In the genomic region with DNA sequence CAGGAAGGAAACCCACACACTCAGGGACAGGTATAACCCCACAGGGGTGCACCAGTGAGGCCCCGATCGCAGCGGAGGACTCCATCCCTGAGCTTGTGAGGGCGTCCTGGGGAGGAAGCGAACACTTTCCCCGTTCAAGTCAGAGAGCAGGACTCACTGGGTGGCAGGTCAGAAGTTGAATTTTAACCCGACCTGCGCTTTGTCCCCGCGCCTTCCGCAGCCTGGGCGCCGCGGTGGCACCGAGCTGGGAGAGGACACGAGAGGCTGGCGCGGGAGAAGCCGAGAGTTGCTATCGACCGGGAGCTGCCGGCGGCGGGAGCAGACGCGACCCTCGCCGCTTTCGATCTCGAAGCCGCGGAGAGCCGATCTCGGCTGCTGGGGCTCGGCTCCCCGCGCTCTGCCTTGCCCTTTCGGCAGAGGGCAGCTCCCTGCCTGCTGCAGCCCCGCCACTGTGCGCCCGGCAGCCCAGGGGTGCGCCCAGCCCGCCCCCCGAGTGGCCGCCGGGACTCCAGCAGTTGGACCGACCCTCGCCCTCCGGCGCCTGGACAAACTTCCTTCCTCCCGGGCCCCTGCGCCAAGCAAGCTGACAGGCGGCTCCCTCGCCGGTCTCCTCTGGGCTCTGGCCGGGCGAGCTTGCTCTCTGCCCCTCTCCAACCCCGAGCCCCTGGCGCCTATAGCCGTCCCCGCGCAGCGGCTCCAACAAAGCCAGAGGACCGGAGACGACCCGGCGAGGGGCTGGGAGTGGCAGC, we compare ENCODE assay signal across 9 cellular contexts. TPM values are rescaled to one million over a fixed set of nuclear protein-coding genes. Genes with fewer than 3 reads are reported as not detected.
A peak's percentile ranks its signal among the peaks of the same experiment; 100 is the strongest.
DNase-seq lines count a peak whose midpoint lies in the region; TF ChIP-seq lines count a peak whose summit lies in the region.
"Had no signal": no experiment of that assay in that cellular context is flagged by ENCODE, and none has a peak within 500 bp of the region (broad histone marks: within the 10 kb centered on the region; RNA-seq: fewer than 3 reads in every experiment).

No MANE protein-coding gene starts in this region.

- peaks cover 37% of the 10 kb centered on the region for H3K27me3 Mint-ChIP-seq in activated T-cell treated with anti-CD3 and anti-CD28 coated beads, Interleukin-2, amount 50 U/mL, for 24 hours

- CTCF ChIA-PET in HEK293T (lab: Yijun Ruan, JAX), result no interaction called here

- H3K4me3 Mint-ChIP-seq in activated T-cell treated with anti-CD3 and anti-CD28 coated beads, Interleukin-2, amount 50 U/mL, for 24 hours, result peak overlapping the region; percentile 8

- H3K9ac ChIP-seq in skeletal muscle tissue (ENCODE audit: low read depth in 1 of 3, low read length in 3 of 3), result peak overlapping the region; percentile 69 to 79 (median 73)

- H3K27ac Mint-ChIP-seq in activated T-cell treated with anti-CD3 and anti-CD28 coated beads, Interleukin-2, amount 50 U/mL, for 24 hours, result no peak overlapping the region
- H3K27ac Mint-ChIP-seq: naive thymus-derived CD8-positive, alpha-beta T cell had no signal

- POLR2A ChIA-PET in HEK293T (lab: Yijun Ruan, JAX), result interaction anchor here (1.8 kb wide), 1 partner anchor 158 kb away, joined by 5 read pairs; no protein-coding TSS in a partner anchor

- H3K27ac ChIP-seq in breast epithelium (peak overlapping the region; percentile 53 to 73), skeletal muscle tissue (ENCODE audit: low read depth, low read length) (peak overlapping the region; percentile 59)

- peaks cover 3% of the 10 kb centered on the region for H3K4me1 Mint-ChIP-seq in activated T-cell treated with anti-CD3 and anti-CD28 coated beads, Interleukin-2, amount 50 U/mL, for 24 hours (ENCODE audit: low read depth)
- H3K4me1 Mint-ChIP-seq: naive thymus-derived CD8-positive, alpha-beta T cell had no signal

- no peaks in the 10 kb centered on the region for H3K4me1 ChIP-seq in breast epithelium
- H3K4me1 ChIP-seq in skeletal muscle tissue (ENCODE audit: control insufficient read depth in 3 of 3, insufficient read depth in 3 of 3, low read length in 3 of 3), result peaks cover 2 to 8% (median 6%) of the 10 kb centered on the region in 3 donors

- no peaks in the 10 kb centered on the region for H3K36me3 ChIP-seq in breast epithelium
- H3K36me3 ChIP-seq in skeletal muscle tissue (ENCODE audit: control insufficient read depth in 3 of 3, insufficient read depth in 3 of 3, low read length in 3 of 3), result no peaks in the 10 kb centered on the region

- no peaks in the 10 kb centered on the region for H3K9me3 ChIP-seq in breast epithelium
- no peaks in the 10 kb centered on the region for H3K9me3 ChIP-seq in skeletal muscle tissue (ENCODE audit: control insufficient read depth in 3 of 3, low read length in 3 of 3)

- no peaks in the 10 kb centered on the region for H3K36me3 Mint-ChIP-seq in activated T-cell treated with anti-CD3 and anti-CD28 coated beads, Interleukin-2, amount 50 U/mL, for 24 hours (ENCODE audit: low read depth)
- H3K36me3 Mint-ChIP-seq: naive thymus-derived CD8-positive, alpha-beta T cell had no signal

- H3K27me3 ChIP-seq in breast epithelium, result peaks cover 0 to 8% of the 10 kb centered on the region in 2 donors
- H3K27me3 ChIP-seq in skeletal muscle tissue (ENCODE audit: control insufficient read depth in 3 of 3, insufficient read depth in 3 of 3, low read length in 3 of 3), result peaks cover 0 to 2% (median 0%) of the 10 kb centered on the region in 3 donors

- no peak for TF ChIP-seq CTCF in breast epithelium (IDR thresholded peaks at IDR 0.05)

- no peak for DNase-seq in activated T-cell treated with anti-CD3 and anti-CD28 coated beads, Interleukin-2, amount 50 U/mL, for 24 hours
- DNase-seq in activated T-cell treated with anti-CD3 and anti-CD28 coated beads for 4 hours (no peak), HEK293T (ENCODE audit: extremely low spot score) (peak; percentile 50), NCI-H1105 (lab: John Stamatoyannopoulos, UW) (peak; percentile 70), breast epithelium (ENCODE audit: low spot score in 2 of 2) (peak in 1 of 2 donors; percentile 28), iPS-NIHi7 (ENCODE audit: extremely low spot score) (peak; percentile 75)
- DNase-seq in stimulated activated CD4-positive, alpha-beta T cell treated with anti-CD3 and anti-CD28 coated beads, Interleukin-4, amount 100 ng/mL, for 24 hours, result no peak

- H3K9me3 Mint-ChIP-seq in activated T-cell treated with anti-CD3 and anti-CD28 coated beads, Interleukin-2, amount 50 U/mL, for 24 hours, result peaks cover 5% of the 10 kb centered on the region

- H3K4me3 ChIP-seq in breast epithelium (peak overlapping the region; percentile 48 to 89 (median 71)), skeletal muscle tissue (ENCODE audit: low read length in 3 of 3) (peak overlapping the region; percentile 77 to 85 (median 79))

- intact Hi-C loops in breast epithelium (cut with DNase I; ENCODE audit: low total_unique reads), result no loop called here

- TF ChIP-seq POLR2A in breast epithelium (IDR thresholded peaks at IDR 0.05), result no peak

TF ChIP-seq in HEK293T, 16 proteins besides CTCF, POLR2A, EP300 and RAD21:
- peak; percentile 64; the same call in 1 of the 2 replicates for TF ChIP-seq L3MBTL2 (conservative IDR thresholded peaks at IDR 0.05)
- TF ChIP-seq HDGF (IDR thresholded peaks at IDR 0.05; ENCODE audit: borderline replicate concordance), result no peak

RNA-seq across cellular contexts. Expression of gene LIN7A, which starts 0.9 kb away (rescaled TPM):
- total RNA-seq in breast epithelium, result 10 to 100 TPM; 12.8 to 25.6 (median 13.1) TPM
- total RNA-seq in skeletal muscle tissue, result 1.6 TPM
- total RNA-seq: naive thymus-derived CD8-positive, alpha-beta T cell had no signal

Comparison
In these comparisons a context has a peak if more than half of its experiments do, and no peak if none do; other contexts are left out.
1. DNase-seq: peak in HEK293T (single experiment), NCI-H1105 (single experiment) and iPS-NIHi7 (single experiment); none in activated T-cell treated with anti-CD3 and anti-CD28 coated beads, Interleukin-2, amount 50 U/mL, for 24 hours (single experiment), activated T-cell treated with anti-CD3 and anti-CD28 coated beads for 4 hours (single experiment) and stimulated activated CD4-positive, alpha-beta T cell treated with anti-CD3 and anti-CD28 coated beads, Interleukin-4, amount 100 ng/mL, for 24 hours (single experiment).